1 cellular context compared by ENCODE assay signal in the genomic region with DNA sequence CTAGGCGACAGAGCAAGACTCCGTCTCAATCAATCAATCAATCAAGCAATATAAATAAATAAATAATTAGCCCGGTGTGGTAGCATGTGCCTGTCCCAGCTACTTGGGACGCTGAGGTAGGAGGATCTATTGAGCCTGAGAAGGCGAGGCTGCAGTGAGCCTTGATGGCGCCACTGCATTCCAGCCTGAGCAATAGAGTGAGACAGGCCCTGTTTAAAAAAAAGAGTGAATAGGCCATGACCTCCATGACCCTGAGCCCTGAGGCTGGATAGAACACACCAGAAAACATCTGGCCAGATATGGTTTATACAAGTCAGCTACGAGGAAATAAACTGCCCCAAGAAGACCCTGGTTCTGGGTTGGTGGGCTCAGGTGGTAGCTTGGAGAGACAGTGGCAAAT.
TF ChIP-seq lines count a peak whose summit lies in the region.

No MANE protein-coding gene starts in this region.

TF ChIP-seq in K562, 482 proteins besides CTCF, POLR2A, EP300 and RAD21 (continued from another document):
- TF ChIP-seq, protein P1, sequence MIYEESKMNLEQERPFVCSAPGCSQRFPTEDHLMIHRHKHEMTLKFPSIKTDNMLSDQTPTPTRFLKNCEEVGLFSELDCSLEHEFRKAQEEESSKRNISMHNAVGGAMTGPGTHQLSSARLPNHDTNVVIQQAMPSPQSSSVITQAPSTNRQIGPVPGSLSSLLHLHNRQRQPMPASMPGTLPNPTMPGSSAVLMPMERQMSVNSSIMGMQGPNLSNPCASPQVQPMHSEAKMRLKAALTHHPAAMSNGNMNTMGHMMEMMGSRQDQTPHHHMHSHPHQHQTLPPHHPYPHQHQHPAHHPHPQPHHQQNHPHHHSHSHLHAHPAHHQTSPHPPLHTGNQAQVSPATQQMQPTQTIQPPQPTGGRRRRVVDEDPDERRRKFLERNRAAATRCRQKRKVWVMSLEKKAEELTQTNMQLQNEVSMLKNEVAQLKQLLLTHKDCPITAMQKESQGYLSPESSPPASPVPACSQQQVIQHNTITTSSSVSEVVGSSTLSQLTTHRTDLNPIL (CRISPR knock-in tag; IDR thresholded peaks at IDR 0.05), result no peak
